Comparison of ENCODE assay signal across 8 cellular contexts in the genomic region with DNA sequence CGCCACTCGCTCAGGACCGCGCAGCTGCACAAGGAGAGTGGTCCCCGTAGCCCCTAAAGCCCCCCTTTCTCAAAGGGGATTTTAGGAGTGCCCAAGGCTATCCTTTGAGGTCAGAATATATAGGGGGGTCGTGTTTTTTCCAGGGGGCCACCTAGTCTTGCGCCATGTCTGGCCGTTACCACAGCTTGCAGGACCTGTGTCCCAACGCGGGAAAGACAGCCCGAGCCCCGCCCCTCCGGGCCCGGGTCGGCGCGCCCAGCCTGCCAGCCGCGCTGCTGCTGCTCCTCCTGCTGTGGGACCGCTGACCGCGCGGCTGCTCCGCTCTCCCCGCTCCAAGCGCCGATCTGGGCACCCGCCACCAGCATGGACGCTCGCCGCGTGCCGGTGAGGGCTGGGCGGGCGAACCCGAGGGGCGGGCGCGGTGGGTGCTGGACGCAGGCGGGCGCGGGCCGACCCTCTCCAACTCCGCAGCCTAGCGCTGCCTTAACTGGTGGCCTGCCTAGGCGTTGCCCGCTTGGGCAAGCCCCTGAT. TPM values are rescaled to one million over a fixed set of nuclear protein-coding genes. Genes with fewer than 3 reads are reported as not detected.
DNase-seq lines count a peak whose midpoint lies in the region; ATAC-seq and TF ChIP-seq lines count a peak whose summit lies in the region.

A gene (plus strand): TSS at position 272 of the 531 bp plus-strand sequence. CDS start 92 bp downstream, at position 364.

- peak within 1 kb of the TSS; percentile 100 for H3K9ac ChIP-seq in HUES48 (ENCODE audit: low read depth, low read length)
- peak within 1 kb of the TSS; percentile 92 for H3K9ac ChIP-seq in PC-3 (ENCODE audit: low read length)

- H3K27ac Mint-ChIP-seq in activated T-cell treated with anti-CD3 and anti-CD28 coated beads, Interleukin-2, amount 50 U/mL, for 72 hours, result peak within 1 kb of the TSS; percentile 91

- CTCF ChIA-PET in PC-3 (lab: Charles Lee), result interaction anchor here (0.6 kb wide), 1 partner anchor 697 kb away, joined by 4 read pairs; no protein-coding TSS in a partner anchor

- BruUV-seq in PC-3 (replicated peaks; lab: Mats Ljungman, UMichigan), result no TSS peak

- peaks cover 0 to 1% of the 10 kb centered on the region in 2 donors for H3K9me3 Mint-ChIP-seq in activated T-cell treated with anti-CD3 and anti-CD28 coated beads, Interleukin-2, amount 50 U/mL, for 72 hours

- H3K79me2 ChIP-seq in PC-3 (ENCODE audit: low read length), result peaks cover 44% of the 10 kb centered on the region

- no peak for TF ChIP-seq CTCF in PC-3 (conservative IDR thresholded peaks at IDR 0.05; ENCODE audit: low read depth, low read length)
- no peak for TF ChIP-seq CTCF in fibroblast of villous mesenchyme (IDR thresholded peaks at IDR 0.05; ENCODE audit: insufficient read depth, low read depth, low read length)
- no peak for TF ChIP-seq CTCF in neutrophil (IDR thresholded peaks at IDR 0.05)
- TF ChIP-seq CTCF in upper lobe of right lung (IDR thresholded peaks at IDR 0.05), result no peak

- H4K20me1 ChIP-seq in PC-3 (ENCODE audit: low read length), result peaks cover 17% of the 10 kb centered on the region; the same call in 1 of the 2 replicates

- ATAC-seq in GM21423 (IDR thresholded peaks at IDR 0.05; ENCODE audit: unreplicated experiment) (peak; percentile 58), PC-3 (peak; percentile 78), upper lobe of right lung (peak; percentile 84)
- ATAC-seq in activated T-cell treated with anti-CD3 and anti-CD28 coated beads, Interleukin-2, amount 50 U/mL, for 72 hours (replicated peaks in 1 of 2), result peak; percentile 82 to 84

- H3K36me3 ChIP-seq in HUES48 (ENCODE audit: control insufficient read depth, insufficient read depth, low read length) (peaks cover 24% of the 10 kb centered on the region), PC-3 (ENCODE audit: low read depth, low read length) (peaks cover 13% of the 10 kb centered on the region; the same call in 1 of the 2 replicates), neutrophil (no peaks in the 10 kb centered on the region), upper lobe of right lung (no peaks in the 10 kb centered on the region)

- H2AFZ ChIP-seq in PC-3 (ENCODE audit: low read length), result peak within 1 kb of the TSS; percentile 92

- no peaks in the 10 kb centered on the region for H3F3A ChIP-seq in PC-3 (ENCODE audit: low read length, unreplicated experiment)

- H3K9me3 ChIP-seq in HUES48 (ENCODE audit: control insufficient read depth, insufficient read depth, low read length), result no peaks in the 10 kb centered on the region; the same call in 1 of the 2 replicates
- no peaks in the 10 kb centered on the region for H3K9me3 ChIP-seq in PC-3 (ENCODE audit: low read length)
- H3K9me3 ChIP-seq in neutrophil, result no peaks in the 10 kb centered on the region
- H3K9me3 ChIP-seq in upper lobe of right lung, result no peaks in the 10 kb centered on the region

- POLR2A ChIA-PET in PC-3 (lab: Charles Lee; ENCODE audit: unreplicated experiment), result no interaction called here

- H3K27me3 ChIP-seq in HUES48 (ENCODE audit: control insufficient read depth, insufficient read depth, low read length), result no peaks in the 10 kb centered on the region
- no peaks in the 10 kb centered on the region for H3K27me3 ChIP-seq in PC-3 (ENCODE audit: low read length)
- peaks cover 55% of the 10 kb centered on the region for H3K27me3 ChIP-seq in neutrophil
- peaks cover 75% of the 10 kb centered on the region for H3K27me3 ChIP-seq in upper lobe of right lung

- H3K36me3 Mint-ChIP-seq in activated T-cell treated with anti-CD3 and anti-CD28 coated beads, Interleukin-2, amount 50 U/mL, for 72 hours (ENCODE audit: insufficient read depth in 2 of 2), result peaks cover 9 to 21% of the 10 kb centered on the region in 2 donors

- no peaks in the 10 kb centered on the region for H3K9me2 ChIP-seq in PC-3 (replicated peaks; ENCODE audit: low read length)

- intact Hi-C loops in PC-3 (cut with micrococcal nuclease) (loop anchor here (1.0 kb wide), 1 partner anchor 327 kb away; no protein-coding TSS in a partner anchor), upper lobe of right lung (cut with DNase I) (no loop called here)

- H3K27me3 Mint-ChIP-seq in activated T-cell treated with anti-CD3 and anti-CD28 coated beads, Interleukin-2, amount 50 U/mL, for 72 hours (ENCODE audit: low read depth), result peaks cover 41% of the 10 kb centered on the region

- peaks cover 37% of the 10 kb centered on the region for H3K4me1 ChIP-seq in HUES48 (ENCODE audit: control insufficient read depth, insufficient read depth, low read length)
- peaks cover 20% of the 10 kb centered on the region for H3K4me1 ChIP-seq in PC-3 (ENCODE audit: insufficient read depth, low read length)
- H3K4me1 ChIP-seq in neutrophil (ENCODE audit: control insufficient read depth in 1 of 2, insufficient read depth in 1 of 2, low read depth in 1 of 2, low read length in 1 of 2), result peaks cover 24 to 28% of the 10 kb centered on the region in 2 experiments
- peaks cover 21% of the 10 kb centered on the region for H3K4me1 ChIP-seq in upper lobe of right lung

- peak within 1 kb of the TSS; percentile 87 for H3K4me3 ChIP-seq in HUES48 (ENCODE audit: low read depth, low read length)
- H3K4me3 ChIP-seq in PC-3 (ENCODE audit: low read length), result peak within 1 kb of the TSS; percentile 79
- H3K4me3 ChIP-seq in fibroblast of villous mesenchyme (ENCODE audit: low read depth, low read length), result peak within 1 kb of the TSS; percentile 75
- H3K4me3 ChIP-seq in neutrophil (ENCODE audit: low read depth in 1 of 2, low read length in 1 of 2), result peak within 1 kb of the TSS; percentile 67 to 73
- H3K4me3 ChIP-seq in upper lobe of right lung, result peak within 1 kb of the TSS; percentile 58

- DNase-seq in DMS114 treated with DMSO at 0.1 percent for 48 hours (lab: John Stamatoyannopoulos, UW; ENCODE audit: unreplicated experiment), result peak; percentile 66
- peak; percentile 76 for DNase-seq in PC-3
- DNase-seq in activated T-cell treated with anti-CD3 and anti-CD28 coated beads, Interleukin-2, amount 50 U/mL, for 72 hours, result peak; percentile 84 to 85
- peak; percentile 60 for DNase-seq in fibroblast of villous mesenchyme (ENCODE audit: low read depth)
- peak; percentile 81 for DNase-seq in upper lobe of right lung

- peak within 1 kb of the TSS; percentile 86 to 89 for H3K4me3 Mint-ChIP-seq in activated T-cell treated with anti-CD3 and anti-CD28 coated beads, Interleukin-2, amount 50 U/mL, for 72 hours

- H3K27ac ChIP-seq in HUES48 (ENCODE audit: low read depth, low read length), result peak within 1 kb of the TSS; percentile 94
- H3K27ac ChIP-seq in PC-3 (ENCODE audit: low read length), result peak within 1 kb of the TSS; percentile 69
- H3K27ac ChIP-seq in neutrophil, result no peak within 1 kb of the TSS
- no peak within 1 kb of the TSS for H3K27ac ChIP-seq in upper lobe of right lung

- H3K4me2 ChIP-seq in PC-3 (ENCODE audit: low read length), result peak within 1 kb of the TSS; percentile 88

- peaks cover 42% of the 10 kb centered on the region for H3K4me1 Mint-ChIP-seq in activated T-cell treated with anti-CD3 and anti-CD28 coated beads, Interleukin-2, amount 50 U/mL, for 72 hours (ENCODE audit: low read depth)

RNA-seq across cellular contexts. Expression of the gene that starts here (rescaled TPM):
- 29.3 and 36.4 TPM in 2 replicates for total RNA-seq in PC-3 (2014; rRNA removed)
- 10 to 100 TPM; 72.8 to 87.2 TPM for total RNA-seq in activated T-cell treated with anti-CD3 and anti-CD28 coated beads, Interleukin-2, amount 50 U/mL, for 72 hours
- total RNA-seq in fibroblast of villous mesenchyme, result 5.5 and 5.6 TPM in 2 replicates
- 4.1 TPM for total RNA-seq in upper lobe of right lung

Comparison
In these comparisons a context has a peak if more than half of its experiments do, and no peak if none do; other contexts are left out.
1. H3K27ac ChIP-seq: peak in HUES48 (single experiment) and PC-3 (single experiment); none in neutrophil (single experiment) and upper lobe of right lung (single experiment).
2. Peak in every context shown above with its lines, with median percentiles within 50 percentile points of each other: DNase-seq, ATAC-seq and H3K4me3 ChIP-seq.